8 cellular contexts compared by ENCODE assay signal in the genomic region with DNA sequence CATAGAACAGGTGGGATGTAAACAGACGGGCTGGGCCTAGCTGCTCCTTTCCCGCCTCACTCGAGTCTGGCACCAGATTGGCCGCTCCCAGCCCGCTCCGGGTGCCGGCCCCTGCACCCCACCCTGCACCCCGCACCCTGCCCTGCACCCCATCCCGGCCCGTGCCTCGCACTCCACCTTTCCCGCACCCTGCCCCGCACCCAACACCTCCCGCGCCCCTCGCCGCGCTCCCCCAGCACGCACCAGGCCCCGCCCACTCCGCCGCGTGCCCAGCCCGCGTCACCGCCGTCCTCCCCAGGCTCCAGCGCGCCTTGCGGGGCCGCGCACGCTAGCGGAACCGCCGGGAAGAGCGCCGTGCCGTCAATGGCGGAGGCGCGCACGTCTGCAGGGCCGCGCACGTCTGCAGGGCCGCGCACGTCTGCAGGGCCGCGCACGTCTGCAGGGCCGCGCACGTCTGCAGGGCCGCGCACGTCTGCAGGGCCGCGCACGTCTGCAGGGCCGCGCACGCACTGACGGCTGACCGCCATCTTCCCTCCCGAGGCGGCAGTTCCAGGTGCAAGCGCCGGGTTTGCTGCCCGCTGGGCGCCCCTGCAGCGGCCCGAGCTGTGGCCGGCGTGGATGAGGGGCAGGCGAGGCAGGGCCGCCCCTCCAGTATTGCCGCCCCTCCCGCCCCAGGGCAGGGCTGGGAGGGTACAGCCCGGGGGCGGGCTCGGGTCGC. TPM values are rescaled to one million over a fixed set of nuclear protein-coding genes. Genes with fewer than 3 reads are reported as not detected.
DNase-seq lines count a peak whose midpoint lies in the region; ATAC-seq and TF ChIP-seq lines count a peak whose summit lies in the region.

TSS of gene UBE3C (plus strand) at position 503 of the 718 bp plus-strand sequence. CDS start 347 bp downstream, outside the sequence.

- H3K27ac ChIP-seq in KOPT-K1 (ENCODE audit: low read depth, low read length, poor library complexity, severe bottlenecking) (peak within 1 kb of the TSS; percentile 66), Peyer's patch (peak within 1 kb of the TSS; percentile 94 to 100 (median 96)), esophagus muscularis mucosa (replicated peaks in 1 of 4) (peak within 1 kb of the TSS; percentile 92 to 93 (median 92))

- intact Hi-C loops in esophagus muscularis mucosa (cut with DNase I), result loop anchor here (10.0 kb wide), 1 partner anchor 244 kb away; the partner anchor contains the start of gene LMBR1

- H3K27me3 ChIP-seq in Peyer's patch, result no peaks in the 10 kb centered on the region
- H3K27me3 ChIP-seq in esophagus muscularis mucosa, result no peaks in the 10 kb centered on the region

- no peaks in the 10 kb centered on the region for H3K9me3 ChIP-seq in KOPT-K1 (ENCODE audit: insufficient read depth, low read length, poor library complexity, severe bottlenecking)
- no peaks in the 10 kb centered on the region for H3K9me3 ChIP-seq in Peyer's patch
- no peaks in the 10 kb centered on the region for H3K9me3 ChIP-seq in esophagus muscularis mucosa

- H3K4me1 ChIP-seq in Peyer's patch (peaks cover 4 to 22% (median 13%) of the 10 kb centered on the region in 4 donors), esophagus muscularis mucosa (peaks cover 22 to 42% (median 37%) of the 10 kb centered on the region in 4 donors)

- WGBS in esophagus muscularis mucosa, result under 1% methylated on average over 15 of the region's 84 CpGs

- peak; percentile 47 to 66 for TF ChIP-seq POLR2A in Peyer's patch (IDR thresholded peaks at IDR 0.05)
- no peak for TF ChIP-seq POLR2A in esophagus muscularis mucosa (IDR thresholded peaks at IDR 0.05; ENCODE audit: low read depth)

- ATAC-seq in GM21737 (IDR thresholded peaks at IDR 0.05; ENCODE audit: unreplicated experiment), result peak; percentile 77

- peaks cover 32% of the 10 kb centered on the region for H3K36me3 ChIP-seq in KOPT-K1 (ENCODE audit: insufficient read depth, low read length)
- H3K36me3 ChIP-seq in Peyer's patch, result peaks cover 0 to 10% (median 0%) of the 10 kb centered on the region in 3 donors
- peaks cover 0 to 18% (median 9%) of the 10 kb centered on the region in 4 donors for H3K36me3 ChIP-seq in esophagus muscularis mucosa

- no peak for TF ChIP-seq EP300 in esophagus muscularis mucosa (IDR thresholded peaks at IDR 0.05)

- H3K4me3 ChIP-seq in Peyer's patch (peak within 1 kb of the TSS; percentile 57 to 96 (median 80)), esophagus muscularis mucosa (peak within 1 kb of the TSS; percentile 68 to 84 (median 80))

- peak; percentile 98 for DNase-seq in DMS53 (lab: John Stamatoyannopoulos, UW)
- peak; percentile 88 to 95 (median 93) for DNase-seq in Peyer's patch
- peak; percentile 90 to 94 for DNase-seq in activated T-cell treated with anti-CD3 and anti-CD28 coated beads, Interleukin-2, amount 50 U/mL, for 48 hours
- DNase-seq in esophagus muscularis mucosa (ENCODE audit: extremely low spot score), result no peak
- DNase-seq in myocyte (ENCODE audit: low read depth), result peak; percentile 95
- peak; percentile 78 to 91 for DNase-seq in stimulated activated CD8-positive, alpha-beta memory T cell treated with anti-CD3 and anti-CD28 coated beads, Interleukin-7, amount 100 ng/mL, for 4 hours (ENCODE audit: low read depth in 2 of 2)

- no peak for TF ChIP-seq CTCF in Peyer's patch (IDR thresholded peaks at IDR 0.05)
- TF ChIP-seq CTCF in esophagus muscularis mucosa (IDR thresholded peaks at IDR 0.05), result peak in 1 of 3 experiments; percentile 17

RNA-seq across cellular contexts. Expression of gene UBE3C, which starts in this region (rescaled TPM):
- 100 to 1,000 TPM in 3 of 4 donors, 10 to 100 TPM in 1; 76.4 to 106 (median 101) TPM for total RNA-seq in Peyer's patch
- 10 to 100 TPM; 66.1 to 93.3 (median 85.5) TPM for total RNA-seq in esophagus muscularis mucosa
- total RNA-seq in myocyte, result 118 and 124 TPM in 2 replicates
- 57.4 TPM for polyA plus RNA-seq in myocyte (2012)
